ENCODE assay signal across 17 cellular contexts in genomic region chr7:370775-371118, GRCh38.
"Had no signal": no experiment of that assay in that cellular context is flagged by ENCODE, and none has a peak within 500 bp of the region (broad histone marks: within the 10 kb centered on the region; RNA-seq: fewer than 3 reads in every experiment).

No MANE protein-coding gene starts in this region.

- H3K4me3 ChIP-seq: colonic mucosa, sigmoid colon, thoracic aorta, upper lobe of right lung had no signal

- H3K27ac ChIP-seq: colonic mucosa, sigmoid colon, thoracic aorta, upper lobe of right lung had no signal

- H3K36me3 Mint-ChIP-seq: activated naive CD8-positive, alpha-beta T cell treated with anti-CD3 and anti-CD28 coated beads, Interleukin-2, amount 10 ng/mL, durations not matched to agents 7 days and 5 days; stimulated activated memory B cell treated with anti-CD40 and anti-IgM and Interleukin-4, amounts not matched to agents 10 μg/mL and 1 μg/mL and 100 μg/mL, for 72 hours had no signal

- H3K4me1 ChIP-seq: upper lobe of right lung had no signal

- H3K27me3 Mint-ChIP-seq: activated naive CD8-positive, alpha-beta T cell treated with anti-CD3 and anti-CD28 coated beads, Interleukin-2, amount 10 ng/mL, durations not matched to agents 7 days and 5 days had no signal

- H3K27me3 ChIP-seq: colonic mucosa, upper lobe of right lung had no signal

- DNase-seq: activated naive CD4-positive, alpha-beta T cell; activated T-cell treated with anti-CD3 and anti-CD28 coated beads for 4 hours; amygdala; central memory CD4-positive, alpha-beta T cell; endodermal cell; foreskin fibroblast; midbrain; occipital lobe; stimulated activated CD4-positive, alpha-beta T cell treated with anti-CD3 and anti-CD28 coated beads, Interleukin-4, amount 100 ng/mL, for 24 hours had no signal

- H3K4me3 Mint-ChIP-seq: activated naive CD8-positive, alpha-beta T cell treated with anti-CD3 and anti-CD28 coated beads, Interleukin-2, amount 10 ng/mL, durations not matched to agents 7 days and 5 days; activated T-helper 1 cell treated with anti-CD3 and anti-CD28 coated beads, Interleukin-12 subunit alpha, Interleukin-12 subunit beta, Interleukin-2, Interleukin-4 antibody, amounts not matched to agents 30 ng/mL and 10 ng/mL and 1 ng/mL, durations not matched to agents 14 hours and 24 hours and 36 hours; endodermal cell; nephron; stimulated activated memory B cell treated with anti-CD40 and anti-IgM and Interleukin-4, amounts not matched to agents 10 μg/mL and 1 μg/mL and 100 μg/mL, for 72 hours had no signal

- H3K36me3 ChIP-seq: colonic mucosa, sigmoid colon, thoracic aorta, upper lobe of right lung had no signal

- H3K9me3 Mint-ChIP-seq: activated naive CD8-positive, alpha-beta T cell treated with anti-CD3 and anti-CD28 coated beads, Interleukin-2, amount 10 ng/mL, durations not matched to agents 7 days and 5 days; activated T-helper 1 cell treated with anti-CD3 and anti-CD28 coated beads, Interleukin-12 subunit alpha, Interleukin-12 subunit beta, Interleukin-2, Interleukin-4 antibody, amounts not matched to agents 30 ng/mL and 10 ng/mL and 1 ng/mL, durations not matched to agents 14 hours and 24 hours and 36 hours; endodermal cell; nephron; stimulated activated memory B cell treated with anti-CD40 and anti-IgM and Interleukin-4, amounts not matched to agents 10 μg/mL and 1 μg/mL and 100 μg/mL, for 72 hours had no signal

- H3K9me3 ChIP-seq: colonic mucosa, sigmoid colon, thoracic aorta, upper lobe of right lung had no signal

- H3K27ac Mint-ChIP-seq: activated naive CD8-positive, alpha-beta T cell treated with anti-CD3 and anti-CD28 coated beads, Interleukin-2, amount 10 ng/mL, durations not matched to agents 7 days and 5 days; activated T-helper 1 cell treated with anti-CD3 and anti-CD28 coated beads, Interleukin-12 subunit alpha, Interleukin-12 subunit beta, Interleukin-2, Interleukin-4 antibody, amounts not matched to agents 30 ng/mL and 10 ng/mL and 1 ng/mL, durations not matched to agents 14 hours and 24 hours and 36 hours; endodermal cell; nephron; stimulated activated memory B cell treated with anti-CD40 and anti-IgM and Interleukin-4, amounts not matched to agents 10 μg/mL and 1 μg/mL and 100 μg/mL, for 72 hours had no signal
